ENCODE assay signal across 11 cellular contexts in genomic region chr16:22188267-22188594, GRCh38. TPM values are rescaled to one million over a fixed set of nuclear protein-coding genes. Genes with fewer than 3 reads are reported as not detected.
DNase-seq lines count a peak whose midpoint lies in the region; ATAC-seq, FAIRE-seq and TF ChIP-seq lines count a peak whose summit lies in the region.
"Had no signal": no experiment of that assay in that cellular context is flagged by ENCODE, and none has a peak within 500 bp of the region (broad histone marks: within the 10 kb centered on the region; RNA-seq: fewer than 3 reads in every experiment).

No MANE protein-coding gene starts in this region.

- peak overlapping the region; percentile 35; the same call in 1 of the 3 replicates for H3K4me2 ChIP-seq in A549

- no peak for ATAC-seq in A549
- no peak for ATAC-seq in activated naive CD8-positive, alpha-beta T cell treated with anti-CD3 and anti-CD28 coated beads, Interleukin-2, amount 10 ng/mL, durations not matched to agents 7 days and 5 days (ENCODE audit: low read depth)
- no peak for ATAC-seq in naive thymus-derived CD4-positive, alpha-beta T cell

- H3K4me1 ChIP-seq in A549 = peaks cover 10% of the 10 kb centered on the region
- H3K4me1 ChIP-seq in CD8-positive, alpha-beta memory T cell (ENCODE audit: insufficient read depth, low read length) = peaks cover 47% of the 10 kb centered on the region
- peaks cover 34 to 39% of the 10 kb centered on the region in 2 donors for H3K4me1 ChIP-seq in naive thymus-derived CD4-positive, alpha-beta T cell (ENCODE audit: control insufficient read depth in 2 of 2, insufficient read depth in 2 of 2, low read length in 2 of 2)

- H3K27me3 ChIP-seq in CD8-positive, alpha-beta memory T cell (ENCODE audit: insufficient read depth, low read length, poor library complexity, severe bottlenecking) = no peaks in the 10 kb centered on the region
- no peaks in the 10 kb centered on the region for H3K27me3 ChIP-seq in naive thymus-derived CD4-positive, alpha-beta T cell (ENCODE audit: control insufficient read depth in 2 of 2, insufficient read depth in 2 of 2, low read length in 2 of 2)
- H3K27me3 ChIP-seq in WERI-Rb-1 (ENCODE audit: insufficient read depth, low read depth, severe bottlenecking) = no peaks in the 10 kb centered on the region

- intact Hi-C loops in naive thymus-derived CD4-positive, alpha-beta T cell (cut with micrococcal nuclease) = loop anchor here (1.0 to 2.0 kb wide), 8 partner anchors 25 to 539 kb away; partner anchors contain the start of genes PDZD9 (in 2 of the 2) and SDR42E2 (in 1 of the 2)

- no peak for TF ChIP-seq EP300 in A549 (IDR thresholded peaks at IDR 0.05)

- H3K27ac Mint-ChIP-seq in CD8-positive, alpha-beta memory T cell = peak overlapping the region; percentile 98 to 100 (median 99)
- H3K27ac Mint-ChIP-seq in activated naive CD8-positive, alpha-beta T cell treated with anti-CD3 and anti-CD28 coated beads, Interleukin-2, amount 10 ng/mL, durations not matched to agents 7 days and 5 days = peak overlapping the region; percentile 100
- H3K27ac Mint-ChIP-seq in naive thymus-derived CD4-positive, alpha-beta T cell = peak overlapping the region; percentile 98 to 100 (median 100)

- 71% methylated on average over 2 of the region's 2 CpGs for WGBS in A549 (ENCODE audit: missing lambda C conversion rate)

- H3K9me3 Mint-ChIP-seq in CD8-positive, alpha-beta memory T cell = no peaks in the 10 kb centered on the region
- H3K9me3 Mint-ChIP-seq in activated naive CD8-positive, alpha-beta T cell treated with anti-CD3 and anti-CD28 coated beads, Interleukin-2, amount 10 ng/mL, durations not matched to agents 7 days and 5 days = no peaks in the 10 kb centered on the region
- no peaks in the 10 kb centered on the region for H3K9me3 Mint-ChIP-seq in naive thymus-derived CD4-positive, alpha-beta T cell

- no peak for DNase-seq in A549 (ENCODE audit: low read depth in 1 of 2, low spot score in 1 of 2)
- no peak for DNase-seq in CD8-positive, alpha-beta memory T cell
- no peak for DNase-seq in activated naive CD8-positive, alpha-beta T cell treated with anti-CD3 and anti-CD28 coated beads, Interleukin-2, amount 10 ng/mL, durations not matched to agents 7 days and 5 days
- DNase-seq in naive thymus-derived CD4-positive, alpha-beta T cell = no peak
- DNase-seq in WERI-Rb-1 = no peak
- no peak for DNase-seq in iPS-NIHi7 (ENCODE audit: extremely low spot score)
- no peak for DNase-seq in cortex of kidney (lab: John Stamatoyannopoulos, UW)
- no peak for DNase-seq in GM10248 (ENCODE audit: extremely low spot score)

- no peak for TF ChIP-seq POLR2A in A549 (IDR thresholded peaks at IDR 0.05; ENCODE audit: low read length)

- H3K27ac ChIP-seq in A549 (peak overlapping the region in 1 of 2 experiments; percentile 32; a peak in 2 of 6 replicates), WERI-Rb-1 (no peak overlapping the region)
- H3K27ac ChIP-seq in CD8-positive, alpha-beta memory T cell (ENCODE audit: low read depth, low read length) = no peak overlapping the region
- peak overlapping the region; percentile 99 for H3K27ac ChIP-seq in naive thymus-derived CD4-positive, alpha-beta T cell (ENCODE audit: low read depth, low read length)
- H3K27ac ChIP-seq: GM23248 had no signal

- H3K9me3 ChIP-seq in A549 (no peaks in the 10 kb centered on the region), WERI-Rb-1 (ENCODE audit: severe bottlenecking) (no peaks in the 10 kb centered on the region)
- no peaks in the 10 kb centered on the region for H3K9me3 ChIP-seq in CD8-positive, alpha-beta memory T cell (ENCODE audit: low read length)
- no peaks in the 10 kb centered on the region for H3K9me3 ChIP-seq in naive thymus-derived CD4-positive, alpha-beta T cell (ENCODE audit: control insufficient read depth in 2 of 3, low read length in 3 of 3)
- H3K9me3 ChIP-seq: mucosa of descending colon had no signal

- CTCF ChIA-PET in A549 (lab: Yijun Ruan, JAX) = interaction anchor here (0.6 to 24.4 kb wide), 59 partner anchors 8 to 595 kb away, joined by 3 to 320 read pairs (median 5); partner anchors contain the start of genes EEF2K, MOSMO, PDZD9 and POLR3E
- CTCF ChIA-PET in CD8-positive, alpha-beta memory T cell (lab: Charles Lee) = interaction anchor here (0.7 to 8.4 kb wide), 24 partner anchors 8 to 527 kb away, joined by 3 to 115 read pairs (median 5); partner anchors contain the start of genes EEF2K, MOSMO, PDZD9 and POLR3E
- CTCF ChIA-PET in naive thymus-derived CD4-positive, alpha-beta T cell (lab: Charles Lee) = interaction anchor here (0.6 to 2.6 kb wide), 22 partner anchors 18 to 245 kb away, joined by 3 to 31 read pairs (median 4); partner anchors contain the start of genes EEF2K, MOSMO and POLR3E
- CTCF ChIA-PET in GM10248 (lab: Yijun Ruan, JAX) = interaction anchor here (0.6 to 4.9 kb wide), 51 partner anchors 8 to 605 kb away, joined by 3 to 40 read pairs (median 5); partner anchors contain the start of genes EEF2K, MOSMO, PDZD9 and UQCRC2

- peaks cover 0 to 8% of the 10 kb centered on the region in 2 donors for H3K27me3 Mint-ChIP-seq in CD8-positive, alpha-beta memory T cell
- H3K27me3 Mint-ChIP-seq in activated naive CD8-positive, alpha-beta T cell treated with anti-CD3 and anti-CD28 coated beads, Interleukin-2, amount 10 ng/mL, durations not matched to agents 7 days and 5 days = no peaks in the 10 kb centered on the region
- H3K27me3 Mint-ChIP-seq in naive thymus-derived CD4-positive, alpha-beta T cell = no peaks in the 10 kb centered on the region

- H3K4me3 ChIP-seq in A549 = no peak overlapping the region
- H3K4me3 ChIP-seq in CD8-positive, alpha-beta memory T cell (ENCODE audit: low read length) = no peak overlapping the region
- no peak overlapping the region for H3K4me3 ChIP-seq in naive thymus-derived CD4-positive, alpha-beta T cell (ENCODE audit: low read length)
- H3K4me3 ChIP-seq in WERI-Rb-1 (ENCODE audit: low read depth, low read length) = no peak overlapping the region
- H3K4me3 ChIP-seq: GM23248, mucosa of descending colon had no signal

- POLR2A ChIA-PET in A549 (lab: Yijun Ruan, JAX) (interaction anchor here (0.6 to 1.0 kb wide), 3 partner anchors 111 to 190 kb away, joined by 3 to 10 read pairs (median 5); no protein-coding TSS in a partner anchor), GM10248 (lab: Yijun Ruan, JAX) (no interaction called here)
- POLR2A ChIA-PET in CD8-positive, alpha-beta memory T cell (lab: Charles Lee) = interaction anchor here (0.7 to 2.2 kb wide), 5 partner anchors 79 to 228 kb away, joined by 3 to 19 read pairs (median 3); partner anchors contain the start of gene MOSMO
- POLR2A ChIA-PET in activated naive CD8-positive, alpha-beta T cell treated with anti-CD3 and anti-CD28 coated beads, Interleukin-2, amount 10 ng/mL, durations not matched to agents 7 days and 5 days (lab: Charles Lee) = interaction anchor here (0.7 to 2.3 kb wide), 5 partner anchors 18 to 1387 kb away, joined by 3 to 14 read pairs (median 3); partner anchors contain the start of genes EEF2K and UQCRC2
- POLR2A ChIA-PET in naive thymus-derived CD4-positive, alpha-beta T cell (lab: Charles Lee) = interaction anchor here (0.7 to 9.0 kb wide), 19 partner anchors 9 to 368 kb away, joined by 3 to 167 read pairs (median 8); partner anchors contain the start of genes EEF2K, MOSMO, POLR3E and UQCRC2

- H3K36me3 Mint-ChIP-seq in CD8-positive, alpha-beta memory T cell = peaks cover 0 to 9% (median 0%) of the 10 kb centered on the region in 3 donors
- H3K36me3 Mint-ChIP-seq in activated naive CD8-positive, alpha-beta T cell treated with anti-CD3 and anti-CD28 coated beads, Interleukin-2, amount 10 ng/mL, durations not matched to agents 7 days and 5 days = no peaks in the 10 kb centered on the region
- H3K36me3 Mint-ChIP-seq in naive thymus-derived CD4-positive, alpha-beta T cell = peaks cover 0 to 2% (median 0%) of the 10 kb centered on the region in 5 donors

- H3K4me3 Mint-ChIP-seq in CD8-positive, alpha-beta memory T cell = peak overlapping the region in 1 of 7 donors; percentile 26
- no peak overlapping the region for H3K4me3 Mint-ChIP-seq in activated naive CD8-positive, alpha-beta T cell treated with anti-CD3 and anti-CD28 coated beads, Interleukin-2, amount 10 ng/mL, durations not matched to agents 7 days and 5 days
- peak overlapping the region in 6 of 10 donors; percentile 5 to 99 (median 92) for H3K4me3 Mint-ChIP-seq in naive thymus-derived CD4-positive, alpha-beta T cell

- no peak for FAIRE-seq in A549 (lab: Jason Lieb, UNC)
- FAIRE-seq: islet of Langerhans had no signal

- no peak for TF ChIP-seq RAD21 in A549 (conservative IDR thresholded peaks at IDR 0.05 in 1 of 2, IDR thresholded peaks at IDR 0.05 in 1 of 2)

- no peak for TF ChIP-seq CTCF in A549 (IDR thresholded peaks at IDR 0.05)
- TF ChIP-seq CTCF in WERI-Rb-1 (IDR thresholded peaks at IDR 0.05; ENCODE audit: low read depth, low read length) = no peak
- no peak for TF ChIP-seq CTCF in GM10248 (IDR thresholded peaks at IDR 0.05; ENCODE audit: control extremely low read depth, extremely low read depth, low read depth, missing control alignments)

- H3K4me1 Mint-ChIP-seq in CD8-positive, alpha-beta memory T cell = peaks cover 37 to 58% (median 41%) of the 10 kb centered on the region in 3 donors
- peaks cover 30% of the 10 kb centered on the region for H3K4me1 Mint-ChIP-seq in activated naive CD8-positive, alpha-beta T cell treated with anti-CD3 and anti-CD28 coated beads, Interleukin-2, amount 10 ng/mL, durations not matched to agents 7 days and 5 days
- peaks cover 20 to 47% (median 38%) of the 10 kb centered on the region in 7 donors for H3K4me1 Mint-ChIP-seq in naive thymus-derived CD4-positive, alpha-beta T cell

- no peaks in the 10 kb centered on the region for H3K36me3 ChIP-seq in CD8-positive, alpha-beta memory T cell (ENCODE audit: insufficient read depth, low read length)
- H3K36me3 ChIP-seq in naive thymus-derived CD4-positive, alpha-beta T cell (ENCODE audit: control insufficient read depth in 2 of 3, insufficient read depth in 3 of 3, low read length in 3 of 3) = no peaks in the 10 kb centered on the region
- H3K36me3 ChIP-seq in WERI-Rb-1 = no peaks in the 10 kb centered on the region; the same call in 1 of the 2 replicates

RNA-seq across cellular contexts. Expression of gene EEF2K, which starts 17.8 kb away (rescaled TPM):
- 8.2 and 11.6 TPM in 2 replicates for polyA plus RNA-seq in A549 (2011; rRNA removed)
- 7.8 and 9.8 TPM in 2 replicates for polyA plus RNA-seq in A549 (2012; cell fraction: cytosol; rRNA removed)
- 23.0 and 27.4 TPM in 2 replicates for polyA plus RNA-seq in A549 (2012; cell fraction: nucleus; rRNA removed)
- polyA plus RNA-seq in A549 (2017; fragmentation: RNase III; extraction: RNeasy Plus Mini Kit Qiagen cat#74134 plus additional on column Dnase treatment) = 8.6 to 10.0 TPM (median 9.4 TPM) in 3 replicates
- polyA minus RNA-seq in A549 (2011; rRNA and poly(A)+ RNA removed) = 24.1 and 32.6 TPM in 2 replicates
- total RNA-seq in CD8-positive, alpha-beta memory T cell = 10 to 100 TPM; 27.2 to 28.3 TPM
- 1.9 TPM for polyA plus RNA-seq in CD8-positive, alpha-beta memory T cell
- total RNA-seq in activated naive CD8-positive, alpha-beta T cell treated with anti-CD3 and anti-CD28 coated beads, Interleukin-2, amount 10 ng/mL, durations not matched to agents 7 days and 5 days = 10 to 100 TPM; 25.7 to 26.1 TPM
- 10 to 100 TPM; 15.3 to 27.9 (median 21.8) TPM for total RNA-seq in naive thymus-derived CD4-positive, alpha-beta T cell
- polyA plus RNA-seq in naive thymus-derived CD4-positive, alpha-beta T cell = 1 to 10 TPM; 1.9 to 3.1 TPM

RNA-seq across cellular contexts. Expression of gene SDR42E2, which starts 25.9 kb away (rescaled TPM):
- polyA plus RNA-seq in A549 (2011; rRNA removed) (not detected in 2 replicates), A549 (2017; fragmentation: RNase III; extraction: RNeasy Plus Mini Kit Qiagen cat#74134 plus additional on column Dnase treatment) (not detected in 3 replicates)
- 0.01 TPM in 1 of 2 replicates, not detected in the other for polyA plus RNA-seq in A549 (2012; cell fraction: cytosol; rRNA removed)
- polyA plus RNA-seq in A549 (2012; cell fraction: nucleus; rRNA removed) = not detected in 2 replicates
- not detected in 2 replicates for polyA minus RNA-seq in A549 (2011; rRNA and poly(A)+ RNA removed)
- under 1 TPM in 1 of 2 experiments, not detected in 1; 0.11 TPM for total RNA-seq in CD8-positive, alpha-beta memory T cell
- 0.92 TPM for polyA plus RNA-seq in CD8-positive, alpha-beta memory T cell
- under 1 TPM; 0.23 to 0.44 TPM for total RNA-seq in activated naive CD8-positive, alpha-beta T cell treated with anti-CD3 and anti-CD28 coated beads, Interleukin-2, amount 10 ng/mL, durations not matched to agents 7 days and 5 days
- 1 to 10 TPM in 2 of 5 experiments, under 1 TPM in 2, not detected in 1; 0.67 to 1.6 (median 1.0) TPM for total RNA-seq in naive thymus-derived CD4-positive, alpha-beta T cell
- polyA plus RNA-seq in naive thymus-derived CD4-positive, alpha-beta T cell = under 1 TPM; 0.07 to 0.48 TPM
- total RNA-seq: GM23248, mucosa of descending colon had no signal
- polyA plus RNA-seq: GM23248 had no signal
